In the genomic region with DNA sequence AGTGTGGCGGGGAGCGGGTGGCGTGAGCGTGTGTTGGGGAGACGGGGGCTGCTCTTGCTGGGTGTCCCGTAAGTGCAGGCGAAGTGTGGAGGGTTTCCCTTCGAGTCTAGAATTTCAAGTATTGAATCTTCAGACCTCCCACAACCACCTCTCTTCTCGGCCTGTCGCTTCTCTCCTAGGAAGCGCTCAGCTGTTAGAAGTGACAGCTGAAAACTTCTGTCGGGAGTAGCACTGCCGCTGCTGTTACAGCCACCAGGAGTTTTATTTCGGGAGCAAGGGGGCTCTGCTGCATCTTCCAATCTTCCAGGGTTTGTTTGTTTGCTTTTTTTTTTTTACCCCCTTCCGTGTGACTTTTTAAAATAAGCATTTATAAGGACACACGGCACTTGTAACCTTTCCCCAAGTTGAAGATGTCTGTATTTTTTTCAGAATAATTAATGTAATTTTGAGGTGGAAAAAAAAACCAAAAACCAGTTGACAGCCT, we compare ENCODE assay signal across 7 cellular contexts. TPM values are rescaled to one million over a fixed set of nuclear protein-coding genes. Genes with fewer than 3 reads are reported as not detected.
DNase-seq lines count a peak whose midpoint lies in the region; ATAC-seq and TF ChIP-seq lines count a peak whose summit lies in the region.

No MANE protein-coding gene starts in this region.

- peak overlapping the region; percentile 92 to 93 for H3K4me3 ChIP-seq in duodenal mucosa (ENCODE audit: low read depth in 1 of 2, low read length in 2 of 2)

- peak overlapping the region; percentile 97 for H3K27ac Mint-ChIP-seq in mesothelial cell of epicardium

- no peak for ATAC-seq in HG03175 (IDR thresholded peaks at IDR 0.05; ENCODE audit: unreplicated experiment)
- ATAC-seq in HG02759 (IDR thresholded peaks at IDR 0.05; ENCODE audit: unreplicated experiment) = no peak

- H3K27me3 Mint-ChIP-seq in mesothelial cell of epicardium (ENCODE audit: low read depth) = no peaks in the 10 kb centered on the region

- H3K9ac ChIP-seq in duodenal mucosa (ENCODE audit: low read depth in 1 of 2, low read length in 2 of 2) = peak overlapping the region; percentile 89 to 95

- H3K36me3 Mint-ChIP-seq in mesothelial cell of epicardium = no peaks in the 10 kb centered on the region

- DNase-seq in Daoy (ENCODE audit: low read depth) = peak; percentile 28
- peak; percentile 23 for DNase-seq in HCEC 1CT
- peak; percentile 59 for DNase-seq in RPMI8226
- DNase-seq in mesothelial cell of epicardium (ENCODE audit: low spot score in 2 of 2, unreplicated experiment in 2 of 2) = peak in 1 of 2 experiments; percentile 50

- H3K4me3 Mint-ChIP-seq in mesothelial cell of epicardium = peak overlapping the region; percentile 99

- H3K4me1 ChIP-seq in duodenal mucosa (ENCODE audit: control insufficient read depth in 1 of 2, insufficient read depth in 2 of 2, low read length in 2 of 2) = peaks cover 7 to 14% of the 10 kb centered on the region in 2 donors

- TF ChIP-seq CTCF in mesothelial cell of epicardium (IDR thresholded peaks at IDR 0.05; ENCODE audit: unreplicated experiment) = no peak

- H3K36me3 ChIP-seq in duodenal mucosa (ENCODE audit: control insufficient read depth in 1 of 2, insufficient read depth in 2 of 2, low read length in 2 of 2) = no peaks in the 10 kb centered on the region

- no peaks in the 10 kb centered on the region for H3K27me3 ChIP-seq in duodenal mucosa (ENCODE audit: control insufficient read depth in 1 of 2, insufficient read depth in 2 of 2, low read length in 2 of 2)

- H3K9me3 Mint-ChIP-seq in mesothelial cell of epicardium = no peaks in the 10 kb centered on the region

- peaks cover 22% of the 10 kb centered on the region for H3K4me1 Mint-ChIP-seq in mesothelial cell of epicardium

- H3K9me3 ChIP-seq in duodenal mucosa (ENCODE audit: control insufficient read depth in 1 of 2, low read length in 2 of 2) = no peaks in the 10 kb centered on the region

- peak overlapping the region; percentile 71 for H3K27ac ChIP-seq in duodenal mucosa (ENCODE audit: low read depth, low read length)

RNA-seq across cellular contexts. Expression of a gene that starts 0.7 kb away (rescaled TPM):
- 14.4 and 16.1 TPM in 2 replicates for total RNA-seq in Daoy (2014; rRNA removed; shearing (Covaris generic))
- total RNA-seq in mesothelial cell of epicardium = 42.3 to 49.9 TPM (median 42.8 TPM) in 3 replicates

RNA-seq across cellular contexts. Expression of a gene that starts 0.9 kb away (rescaled TPM):
- total RNA-seq in Daoy (2014; rRNA removed; shearing (Covaris generic)) = 16.4 and 19.8 TPM in 2 replicates
- total RNA-seq in mesothelial cell of epicardium = 10.5 to 13.9 TPM (median 13.0 TPM) in 3 replicates
